Comparison of ENCODE assay signal across 8 cellular contexts in genomic region chr3:130746296-130747039, GRCh38. TPM values are rescaled to one million over a fixed set of nuclear protein-coding genes. Genes with fewer than 3 reads are reported as not detected.
DNase-seq lines count a peak whose midpoint lies in the region; ATAC-seq and TF ChIP-seq lines count a peak whose summit lies in the region.

PIK3R4 (minus strand) TSS chr3:130746829; CDS start chr3:130745218, 1,611 bp downstream.

- H3K27me3 Mint-ChIP-seq in GM23338 (ENCODE audit: insufficient read depth, low read depth, poor library complexity): peaks cover 4% of the 10 kb centered on the region
- H3K27me3 Mint-ChIP-seq in naive B cell: no peaks in the 10 kb centered on the region
- no peaks in the 10 kb centered on the region for H3K27me3 Mint-ChIP-seq in stimulated activated memory B cell treated with anti-CD40 and anti-IgM and Interleukin-4, amounts not matched to agents 10 μg/mL and 1 μg/mL and 100 μg/mL, for 72 hours

- peak; percentile 100 for DNase-seq in GM23338 (ENCODE audit: low spot score)
- DNase-seq in LHCN-M2 (ENCODE audit: low read depth): peak; percentile 98
- peak; percentile 98 for DNase-seq in RPMI8226
- DNase-seq in activated T-helper 1 cell treated with anti-CD3 and anti-CD28 coated beads, Interleukin-2, amount 50 U/mL, for 16 hours (ENCODE audit: low read depth in 1 of 2, low spot score in 1 of 2): peak; percentile 82 to 90
- DNase-seq in fibroblast of gingiva (ENCODE audit: low read depth): peak; percentile 96
- DNase-seq in naive B cell: peak; percentile 93

- H3K4me3 ChIP-seq in DOHH2 (ENCODE audit: low read length): peak within 1 kb of the TSS; percentile 97
- H3K4me3 ChIP-seq in GM23338: peak within 1 kb of the TSS; percentile 89

- peaks cover 59% of the 10 kb centered on the region for H3K79me2 ChIP-seq in DOHH2 (ENCODE audit: control insufficient read depth, low read length)
- peaks cover 60% of the 10 kb centered on the region for H3K79me2 ChIP-seq in GM23338 (replicated peaks; ENCODE audit: insufficient read depth)

- H3K27me3 ChIP-seq in DOHH2 (ENCODE audit: control insufficient read depth, low read length): no peaks in the 10 kb centered on the region
- no peaks in the 10 kb centered on the region for H3K27me3 ChIP-seq in GM23338 (ENCODE audit: insufficient read depth)

- no peak within 1 kb of the TSS; the same call in 2 of the 3 replicates for H3K4me3 Mint-ChIP-seq in GM23338
- peak within 1 kb of the TSS in 7 of 8 donors; percentile 88 to 98 (median 93) for H3K4me3 Mint-ChIP-seq in naive B cell
- peak within 1 kb of the TSS; percentile 95 for H3K4me3 Mint-ChIP-seq in stimulated activated memory B cell treated with anti-CD40 and anti-IgM and Interleukin-4, amounts not matched to agents 10 μg/mL and 1 μg/mL and 100 μg/mL, for 72 hours

- H3K36me3 ChIP-seq in DOHH2 (ENCODE audit: control insufficient read depth, low read length) (peaks cover 21% of the 10 kb centered on the region), GM23338 (ENCODE audit: insufficient read depth) (no peaks in the 10 kb centered on the region)

- H3F3A ChIP-seq in DOHH2 (ENCODE audit: control insufficient read depth, insufficient read depth) (peaks cover 6% of the 10 kb centered on the region; the same call in 1 of the 2 replicates), GM23338 (replicated peaks; ENCODE audit: low read depth) (no peaks in the 10 kb centered on the region)

- no peaks in the 10 kb centered on the region for H3K9me2 ChIP-seq in DOHH2 (replicated peaks; ENCODE audit: control insufficient read depth, low read length)
- H3K9me2 ChIP-seq in GM23338 (ENCODE audit: insufficient read depth): no peaks in the 10 kb centered on the region

- H2AFZ ChIP-seq in GM23338: 0 out of 2 replicates have a peak within 1 kb of the TSS, but pooled peaks have one; percentile 49

- H4K20me1 ChIP-seq in DOHH2 (ENCODE audit: control insufficient read depth, insufficient read depth, low read depth, low read length) (no peaks in the 10 kb centered on the region), GM23338 (replicated peaks; ENCODE audit: insufficient read depth) (no peaks in the 10 kb centered on the region; the same call in 1 of the 2 replicates)

- TF ChIP-seq CTCF in DOHH2 (IDR thresholded peaks at IDR 0.05; ENCODE audit: low read depth, low read length, poor library complexity, severe bottlenecking) (no peak), GM23338 (conservative IDR thresholded peaks at IDR 0.05; ENCODE audit: low read depth in 2 of 2) (no peak)

- H3K4me1 Mint-ChIP-seq in GM23338 (peaks cover 16% of the 10 kb centered on the region), naive B cell (peaks cover 29 to 53% (median 53%) of the 10 kb centered on the region in 3 donors)
- peaks cover 49% of the 10 kb centered on the region for H3K4me1 Mint-ChIP-seq in stimulated activated memory B cell treated with anti-CD40 and anti-IgM and Interleukin-4, amounts not matched to agents 10 μg/mL and 1 μg/mL and 100 μg/mL, for 72 hours

- H3K27ac ChIP-seq in DOHH2 (ENCODE audit: low read depth, low read length): peak within 1 kb of the TSS; percentile 43
- H3K27ac ChIP-seq in GM23338 (ENCODE audit: low read depth): peak within 1 kb of the TSS; percentile 75

- H3K9me3 Mint-ChIP-seq in GM23338: no peaks in the 10 kb centered on the region
- H3K9me3 Mint-ChIP-seq in naive B cell: peaks cover 0 to 4% (median 0%) of the 10 kb centered on the region in 7 donors
- H3K9me3 Mint-ChIP-seq in stimulated activated memory B cell treated with anti-CD40 and anti-IgM and Interleukin-4, amounts not matched to agents 10 μg/mL and 1 μg/mL and 100 μg/mL, for 72 hours: no peaks in the 10 kb centered on the region

- peaks cover 12% of the 10 kb centered on the region for H3K36me3 Mint-ChIP-seq in GM23338 (ENCODE audit: low read depth)
- H3K36me3 Mint-ChIP-seq in naive B cell: peaks cover 8 to 19% of the 10 kb centered on the region in 2 donors
- H3K36me3 Mint-ChIP-seq in stimulated activated memory B cell treated with anti-CD40 and anti-IgM and Interleukin-4, amounts not matched to agents 10 μg/mL and 1 μg/mL and 100 μg/mL, for 72 hours: peaks cover 20% of the 10 kb centered on the region

- H3K4me1 ChIP-seq in DOHH2 (ENCODE audit: control insufficient read depth, low read length) (peaks cover 39% of the 10 kb centered on the region), GM23338 (ENCODE audit: insufficient read depth) (peaks cover 14% of the 10 kb centered on the region)

- H3K27ac Mint-ChIP-seq in GM23338 (peak within 1 kb of the TSS; percentile 99), naive B cell (peak within 1 kb of the TSS in 5 of 6 donors; percentile 94 to 99 (median 98))
- peak within 1 kb of the TSS; percentile 94 for H3K27ac Mint-ChIP-seq in stimulated activated memory B cell treated with anti-CD40 and anti-IgM and Interleukin-4, amounts not matched to agents 10 μg/mL and 1 μg/mL and 100 μg/mL, for 72 hours

- H3K4me2 ChIP-seq in DOHH2 (ENCODE audit: low read length) (peak within 1 kb of the TSS; percentile 99), GM23338 (peak within 1 kb of the TSS; percentile 90)

- no peaks in the 10 kb centered on the region for H3K9me3 ChIP-seq in DOHH2 (ENCODE audit: control insufficient read depth, insufficient read depth, low read length)

- ATAC-seq in GM23338 (peak; percentile 87), naive B cell (ENCODE audit: low read depth in 2 of 2) (peak; percentile 88 to 90)
- peak; percentile 96 for ATAC-seq in stimulated activated memory B cell treated with anti-CD40 and anti-IgM and Interleukin-4, amounts not matched to agents 10 μg/mL and 1 μg/mL and 100 μg/mL, for 72 hours

TF ChIP-seq in GM23338, 12 proteins besides CTCF, POLR2A, EP300 and RAD21 (continues in another document):
- TF ChIP-seq JUNB (IDR thresholded peaks at IDR 0.05; ENCODE audit: unreplicated experiment): no peak
- no peak for TF ChIP-seq EZH2phosphoT487 (IDR thresholded peaks at IDR 0.05; ENCODE audit: unreplicated experiment)
- no peak for TF ChIP-seq ZNF462 (CRISPR knock-in tag; IDR thresholded peaks at IDR 0.05)
- TF ChIP-seq NANOG (IDR thresholded peaks at IDR 0.05; ENCODE audit: borderline replicate concordance): no peak
- no peak for TF ChIP-seq ZNF114 (CRISPR knock-in tag; IDR thresholded peaks at IDR 0.05)
- TF ChIP-seq POLR2AphosphoS5 (IDR thresholded peaks at IDR 0.05; ENCODE audit: low read depth): peak; percentile 84

RNA-seq across cellular contexts. Expression of gene PIK3R4, which starts in this region (rescaled TPM):
- total RNA-seq in GM23338 (2014; rRNA removed; shearing (Covaris generic)): 47.5 and 65.1 TPM in 2 replicates
- polyA plus RNA-seq in GM23338 (2016; fragmentation: Nextera tagmentation; extraction: Ambion mirVana) (48.8 and 61.4 TPM in 2 replicates), naive B cell (ENCODE audit: low read depth in 6 of 6) (10 to 100 TPM in 5 of 6 donors, 1 to 10 TPM in 1; 7.8 to 26.8 (median 18.8) TPM)
- total RNA-seq in LHCN-M2 (2014; rRNA removed): 33.4 and 33.9 TPM in 2 replicates
- polyA plus RNA-seq in LHCN-M2 (2012): 9.8 TPM

Comparison
In these comparisons a context has a peak if more than half of its experiments do, and no peak if none do; other contexts are left out.
1. Peak in every context shown above with its lines: DNase-seq, ATAC-seq, H3K4me3 ChIP-seq and H3K27ac ChIP-seq.